Comparison of ENCODE assay signal across 1 cellular context in the genomic region with DNA sequence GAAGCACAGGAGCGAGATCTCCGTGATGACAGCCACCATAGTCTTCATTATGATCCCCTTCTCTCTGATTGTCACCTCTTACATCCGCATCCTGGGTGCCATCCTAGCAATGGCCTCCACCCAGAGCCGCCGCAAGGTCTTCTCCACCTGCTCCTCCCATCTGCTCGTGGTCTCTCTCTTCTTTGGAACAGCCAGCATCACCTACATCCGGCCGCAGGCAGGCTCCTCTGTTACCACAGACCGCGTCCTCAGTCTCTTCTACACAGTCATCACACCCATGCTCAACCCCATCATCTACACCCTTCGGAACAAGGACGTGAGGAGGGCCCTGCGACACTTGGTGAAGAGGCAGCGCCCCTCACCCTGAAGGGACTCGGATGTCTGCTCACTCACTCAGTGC.
TF ChIP-seq lines count a peak whose summit lies in the region.

No MANE protein-coding gene starts in this region.

TF ChIP-seq in H1, 55 proteins besides CTCF, POLR2A, EP300 and RAD21:
- no peak for TF ChIP-seq NANOG (IDR thresholded peaks at IDR 0.05; ENCODE audit: insufficient read depth, low read depth, low read length, poor library complexity, severe bottlenecking)
